Comparison of ENCODE assay signal across 8 cellular contexts in the genomic region with DNA sequence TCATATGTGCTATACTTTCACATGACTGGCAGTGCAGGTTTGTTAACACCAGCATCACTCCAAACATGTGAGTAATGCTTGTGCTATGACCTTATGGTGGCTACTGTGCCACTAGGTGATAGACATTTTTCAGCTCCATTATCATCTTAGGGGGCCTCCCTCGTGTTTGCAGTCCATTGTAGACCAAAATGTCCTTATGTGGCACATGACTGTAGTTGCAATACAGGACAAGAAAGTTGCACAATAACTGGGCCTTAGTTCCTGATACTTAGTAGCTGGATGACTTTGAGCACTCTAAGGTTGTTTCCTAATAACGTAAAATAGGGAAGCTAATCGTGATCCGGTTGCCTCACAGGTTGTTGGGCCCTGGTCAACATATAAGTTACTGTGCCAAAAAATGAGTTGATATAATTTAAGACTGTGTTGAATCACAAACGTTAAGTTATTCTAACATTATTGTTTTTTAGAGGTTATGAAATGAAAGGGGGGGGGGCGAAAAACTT. TPM values are rescaled to one million over a fixed set of nuclear protein-coding genes. Genes with fewer than 3 reads are reported as not detected.
A peak's percentile ranks its signal among the peaks of the same experiment; 100 is the strongest.
DNase-seq lines count a peak whose midpoint lies in the region; ATAC-seq and TF ChIP-seq lines count a peak whose summit lies in the region.

No MANE protein-coding gene starts in this region.

- no peaks in the 10 kb centered on the region for H3K9me3 ChIP-seq in IMR-90 (ENCODE audit: control insufficient read depth, insufficient read depth, low read length)

- H4K20me1 ChIP-seq in IMR-90 (ENCODE audit: insufficient read depth, low read length) = peaks cover 10% of the 10 kb centered on the region; the same call in 1 of the 2 replicates

- H3K79me1 ChIP-seq in IMR-90 (ENCODE audit: low read depth in 1 of 2, low read length in 2 of 2) = peaks cover 9 to 43% of the 10 kb centered on the region in 2 experiments; a peak in 3 of 4 replicates

- H2BK15ac ChIP-seq in IMR-90 (ENCODE audit: low read depth, low read length) = peak overlapping the region; percentile 1; the same call in 1 of the 3 replicates

- peak overlapping the region; percentile 38; the same call in 1 of the 2 replicates for H2BK20ac ChIP-seq in IMR-90 (ENCODE audit: low read depth, low read length)

- H3K36me3 ChIP-seq in ACC112 (ENCODE audit: insufficient read depth, low read length) = no peaks in the 10 kb centered on the region
- H3K36me3 ChIP-seq in IMR-90 (ENCODE audit: control insufficient read depth, insufficient read depth, low read length) = no peaks in the 10 kb centered on the region
- H3K36me3 ChIP-seq in rectal smooth muscle tissue (ENCODE audit: control insufficient read depth, insufficient read depth, low read length) = no peaks in the 10 kb centered on the region

- H4K91ac ChIP-seq in IMR-90 (ENCODE audit: insufficient read depth, low read depth, low read length) = peak overlapping the region; percentile 46; the same call in 1 of the 2 replicates

- peak overlapping the region; percentile 57 for H3K14ac ChIP-seq in IMR-90 (replicated peaks; ENCODE audit: low read depth, low read length)

- H3K9me1 ChIP-seq in IMR-90 (ENCODE audit: insufficient read depth, low read length) = peaks cover 14% of the 10 kb centered on the region; the same call in 1 of the 2 replicates

- H3K27me3 ChIP-seq in ACC112 (ENCODE audit: insufficient read depth, low read length) = no peaks in the 10 kb centered on the region
- no peaks in the 10 kb centered on the region for H3K27me3 ChIP-seq in IMR-90 (ENCODE audit: control insufficient read depth, insufficient read depth, low read length)
- H3K27me3 ChIP-seq in rectal smooth muscle tissue (ENCODE audit: control insufficient read depth, insufficient read depth, low read length) = no peaks in the 10 kb centered on the region

- H3K36me3 Mint-ChIP-seq in activated B cell treated with CpG ODN at 0.5 μM for 24 hours (ENCODE audit: low read depth) (peaks cover 11% of the 10 kb centered on the region), glutamatergic neuron (ENCODE audit: unreplicated experiment) (no peaks in the 10 kb centered on the region)

- H3K4me1 Mint-ChIP-seq in activated B cell treated with CpG ODN at 0.5 μM for 24 hours (peaks cover 29% of the 10 kb centered on the region), glutamatergic neuron (ENCODE audit: low read depth, unreplicated experiment) (peaks cover 8% of the 10 kb centered on the region)

- H3K9ac ChIP-seq in IMR-90 (ENCODE audit: low read depth, low read length) (no peak overlapping the region; the same call in 1 of the 2 replicates), rectal smooth muscle tissue (ENCODE audit: low read length) (no peak overlapping the region)

- H3K4me1 ChIP-seq in ACC112 (ENCODE audit: control insufficient read depth, insufficient read depth, low read length, unreplicated experiment) = peaks cover 24% of the 10 kb centered on the region
- peaks cover 10% of the 10 kb centered on the region for H3K4me1 ChIP-seq in IMR-90 (ENCODE audit: control insufficient read depth, insufficient read depth, low read length)
- peaks cover 6% of the 10 kb centered on the region for H3K4me1 ChIP-seq in rectal smooth muscle tissue (ENCODE audit: control insufficient read depth, insufficient read depth, low read length)

- WGBS in IMR-90 (ENCODE audit: extremely low coverage in 2 of 2, insufficient read length in 1 of 2), 2 experiments = 0% methylated on average over 1 of the region's 6 CpGs; no CpG with 5 or more reads in 1 of the 2 experiments

- peak overlapping the region; percentile 50 for H4K5ac ChIP-seq in IMR-90 (ENCODE audit: low read depth, low read length)

- peak overlapping the region; percentile 40; the same call in 1 of the 2 replicates for H3K18ac ChIP-seq in IMR-90 (ENCODE audit: low read depth, low read length)

- ATAC-seq in IMR-90 (ENCODE audit: low read depth) (no peak), activated B cell treated with CpG ODN at 0.5 μM for 24 hours (ENCODE audit: low read depth) (no peak)

- peak overlapping the region; percentile 13 for H2AK9ac ChIP-seq in IMR-90 (replicated peaks; ENCODE audit: low read depth, low read length, poor library complexity)

- H3K79me2 ChIP-seq in ACC112 (ENCODE audit: control insufficient read depth, insufficient read depth, low read length, unreplicated experiment) = peaks cover 32% of the 10 kb centered on the region

- POLR2A ChIA-PET in IMR-90 (lab: Charles Lee; ENCODE audit: unreplicated experiment) (no interaction called here), activated B cell treated with CpG ODN at 0.5 μM for 24 hours (lab: Charles Lee) (no interaction called here)

- peak overlapping the region; percentile 40; the same call in 1 of the 2 replicates for H2AK5ac ChIP-seq in IMR-90 (ENCODE audit: low read depth, low read length)

- intact Hi-C loops in IMR-90 (cut with micrococcal nuclease) = no loop called here
- intact Hi-C loops in activated B cell treated with CpG ODN at 0.5 μM for 24 hours (cut with micrococcal nuclease) = loop anchor here (1.0 to 10.0 kb wide), 8 partner anchors 17 to 604 kb away; a partner anchor contains a TSS

- H3K4me3 Mint-ChIP-seq in activated B cell treated with CpG ODN at 0.5 μM for 24 hours (peak overlapping the region; percentile 95), glutamatergic neuron (ENCODE audit: unreplicated experiment) (peak overlapping the region; percentile 83)

- H3K4me2 ChIP-seq in IMR-90 (ENCODE audit: low read depth, low read length) = peak overlapping the region; percentile 37; the same call in 1 of the 2 replicates

- H4K8ac ChIP-seq in IMR-90 (ENCODE audit: low read depth in 2 of 2, low read length in 2 of 2) = peak overlapping the region; percentile 56 to 61

- dilution Hi-C loops in IMR-90 (cut with HindIII; ENCODE audit: low sequenced_read_pairs, unreplicated experiment) = no loop called here

- H3K27me3 Mint-ChIP-seq in activated B cell treated with CpG ODN at 0.5 μM for 24 hours (peaks cover 12% of the 10 kb centered on the region), glutamatergic neuron (ENCODE audit: unreplicated experiment) (peaks cover 11% of the 10 kb centered on the region)

- CTCF ChIA-PET in IMR-90 (lab: Yijun Ruan, JAX) (interaction anchor here (1.4 kb wide), 1 partner anchor 18 kb away, joined by 7 read pairs; no protein-coding TSS in a partner anchor), activated B cell treated with CpG ODN at 0.5 μM for 24 hours (lab: Charles Lee) (no interaction called here)

- peak overlapping the region; percentile 48 for H2BK120ac ChIP-seq in IMR-90 (ENCODE audit: low read depth, low read length)

- TF ChIP-seq CTCF in IMR-90 (conservative IDR thresholded peaks at IDR 0.05; ENCODE audit: low read depth, low read length) (no peak), activated B cell treated with CpG ODN at 0.5 μM for 24 hours (IDR thresholded peaks at IDR 0.05) (no peak), glutamatergic neuron (IDR thresholded peaks at IDR 0.05; ENCODE audit: partially characterized antibody, unreplicated experiment) (no peak), GM20000 (IDR thresholded peaks at IDR 0.05; ENCODE audit: extremely low read depth, missing control alignments) (no peak)

- H3K9me3 Mint-ChIP-seq in activated B cell treated with CpG ODN at 0.5 μM for 24 hours = no peaks in the 10 kb centered on the region
- H3K9me3 Mint-ChIP-seq in glutamatergic neuron (ENCODE audit: unreplicated experiment) = peaks cover 11% of the 10 kb centered on the region

- TF ChIP-seq RAD21 in IMR-90 (IDR thresholded peaks at IDR 0.05; ENCODE audit: low read length) = no peak

- H3K4ac ChIP-seq in IMR-90 (ENCODE audit: low read depth, low read length) = peak overlapping the region; percentile 82; the same call in 1 of the 2 replicates

- H3K4me3 ChIP-seq in ACC112 (ENCODE audit: low read depth, low read length) (peak overlapping the region; percentile 97), IMR-90 (ENCODE audit: insufficient read depth, low read depth, low read length) (no peak overlapping the region; the same call in 1 of the 2 replicates), rectal smooth muscle tissue (ENCODE audit: low read length) (no peak overlapping the region)

- H3K27ac ChIP-seq in ACC112 (ENCODE audit: low read depth, low read length) (peak overlapping the region; percentile 86), IMR-90 (ENCODE audit: insufficient read depth, low read length) (peak overlapping the region; percentile 60; the same call in 1 of the 2 replicates), rectal smooth muscle tissue (ENCODE audit: low read depth, low read length) (peak overlapping the region; percentile 95)

- in situ Hi-C loops in IMR-90 (cut with MboI; ENCODE audit: low sequenced_read_pairs) = no loop called here

- H2AFZ ChIP-seq in ACC112 (ENCODE audit: low read length, unreplicated experiment) (peak overlapping the region; percentile 95), IMR-90 (replicated peaks; ENCODE audit: low read length, poor library complexity) (peak overlapping the region; percentile 97)

- H2BK5ac ChIP-seq in IMR-90 (ENCODE audit: low read depth, low read length, poor library complexity, severe bottlenecking) = peak overlapping the region; percentile 70

- H3K23ac ChIP-seq in IMR-90 (ENCODE audit: low read depth, low read length) = no peak overlapping the region

- no TSS peak for BruUV-seq in IMR-90 (replicated peaks; lab: Mats Ljungman, UMichigan)

- TF ChIP-seq POLR2A in IMR-90 (IDR thresholded peaks at IDR 0.05; ENCODE audit: low read depth, low read length) = no peak

- H3K27ac Mint-ChIP-seq in activated B cell treated with CpG ODN at 0.5 μM for 24 hours = peak overlapping the region; percentile 74
- H3K27ac Mint-ChIP-seq in glutamatergic neuron (ENCODE audit: unreplicated experiment) = peak overlapping the region; percentile 46

- no peak overlapping the region for H3K56ac ChIP-seq in IMR-90 (ENCODE audit: extremely low read depth, insufficient read depth, low read length)

- DNase-seq in IMR-90 (peak; percentile 58), activated B cell treated with CpG ODN at 0.5 μM for 24 hours (no peak), glutamatergic neuron (no peak), COLO668 (lab: John Stamatoyannopoulos, UW; ENCODE audit: unreplicated experiment) (no peak), GM20000 (ENCODE audit: low spot score) (no peak), NCI-H748 treated with DMSO at 0.1 percent for 48 hours (lab: John Stamatoyannopoulos, UW) (no peak)

RNA-seq across cellular contexts. Expression of a gene that starts 0.5 kb away (rescaled TPM):
- total RNA-seq in IMR-90 (2012; rRNA removed) (25.6 and 34.4 TPM in 2 replicates), activated B cell treated with CpG ODN at 0.5 μM for 24 hours (22.2 and 27.6 TPM in 2 replicates), glutamatergic neuron (ENCODE audit: unreplicated experiment) (39.3 TPM)
- polyA plus RNA-seq in IMR-90 (2012; rRNA removed) = 9.3 and 12.3 TPM in 2 replicates
- polyA plus RNA-seq in IMR-90 (2012; cell fraction: cytosol; rRNA removed) = 4.6 and 5.4 TPM in 2 replicates
- polyA plus RNA-seq in IMR-90 (2012; cell fraction: nucleus; rRNA removed; ENCODE audit: low replicate concordance) = 6.0 and 17.1 TPM in 2 replicates
